Comparison of ENCODE assay signal across 29 cellular contexts in the genomic region with DNA sequence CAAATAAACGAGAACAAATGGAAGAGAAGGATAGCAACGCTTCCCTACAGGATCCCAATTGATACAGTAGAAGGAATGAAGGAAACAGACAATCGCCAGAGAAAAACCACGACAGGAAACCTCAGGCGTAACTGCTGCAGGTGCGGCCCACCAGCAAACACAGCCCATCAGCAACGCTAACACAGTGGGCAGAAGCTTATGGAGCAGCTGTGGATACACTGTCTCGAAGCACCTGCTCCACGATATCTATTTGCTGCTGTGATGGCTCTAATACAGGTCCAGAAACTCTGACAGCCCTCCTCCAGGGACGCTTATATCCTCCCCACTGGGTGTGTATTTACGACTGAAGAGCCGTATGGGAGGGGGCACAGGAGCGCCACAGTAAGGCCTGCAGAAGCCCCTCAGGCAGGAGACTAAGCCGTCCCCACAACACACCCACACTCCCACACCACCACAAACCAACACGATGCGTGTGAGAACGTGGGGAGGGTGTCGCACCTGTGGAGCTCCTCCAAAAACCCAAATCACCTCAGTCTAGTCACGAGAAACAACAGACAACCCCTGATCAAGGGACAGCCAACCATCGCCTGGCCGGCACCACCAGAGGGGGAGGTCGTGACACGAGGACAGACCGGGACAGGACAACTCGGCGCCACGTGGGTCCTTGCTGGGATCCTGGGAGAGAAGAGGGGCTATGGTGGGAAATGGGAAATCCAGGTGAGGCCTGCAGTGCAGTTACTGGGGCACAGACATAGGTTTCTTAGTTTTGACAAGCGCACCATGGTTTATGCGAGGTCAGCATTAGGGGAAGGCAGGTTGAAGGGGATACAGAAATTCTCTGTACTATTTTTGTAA. TPM values are rescaled to one million over a fixed set of nuclear protein-coding genes. Genes with fewer than 3 reads are reported as not detected.
DNase-seq lines count a peak whose midpoint lies in the region; TF ChIP-seq lines count a peak whose summit lies in the region.
"Had no signal": no experiment of that assay in that cellular context is flagged by ENCODE, and none has a peak within 500 bp of the region (broad histone marks: within the 10 kb centered on the region; RNA-seq: fewer than 3 reads in every experiment).

No MANE protein-coding gene starts in this region.

- peak overlapping the region; percentile 45 for H3K27ac Mint-ChIP-seq in activated naive CD4-positive, alpha-beta T cell treated with anti-CD3 and anti-CD28 coated beads, Interleukin-2, amount 10 ng/mL, durations not matched to agents 7 days and 5 days
- H3K27ac Mint-ChIP-seq in chondrocyte (ENCODE audit: unreplicated experiment): no peak overlapping the region
- H3K27ac Mint-ChIP-seq: activated naive CD4-positive, alpha-beta T cell treated with anti-CD3 and anti-CD28 coated beads for 36 hours; activated T-cell treated with anti-CD3 and anti-CD28 coated beads, Interleukin-2, amount 50 U/mL, for 72 hours had no signal

- no peak overlapping the region for H3K4me2 ChIP-seq in PC-9

- H3K27ac ChIP-seq in spleen: peak overlapping the region; percentile 20 to 75 (median 51)
- no peak overlapping the region for H3K27ac ChIP-seq in PC-9
- H3K27ac ChIP-seq: gastroesophageal sphincter, prostate gland, SK-N-MC, upper lobe of left lung had no signal

- intact Hi-C loops in spleen (cut with DNase I; ENCODE audit: low total_unique reads): no loop called here
- intact Hi-C loops in PC-9 (cut with micrococcal nuclease; ENCODE audit: unreplicated experiment): no loop called here

- CTCF ChIA-PET in activated naive CD4-positive, alpha-beta T cell treated with anti-CD3 and anti-CD28 coated beads, Interleukin-2, amount 10 ng/mL, durations not matched to agents 7 days and 5 days (lab: Charles Lee): no interaction called here
- CTCF ChIA-PET in PC-9 (lab: Charles Lee): no interaction called here

- H3K9me2 ChIP-seq in PC-9 (ENCODE audit: insufficient read depth): no peaks in the 10 kb centered on the region

- no peaks in the 10 kb centered on the region for H4K20me1 ChIP-seq in PC-9 (ENCODE audit: insufficient read depth)

- H3K4me1 ChIP-seq in spleen (peaks cover 0 to 73% (median 31%) of the 10 kb centered on the region in 6 donors), PC-9 (replicated peaks; ENCODE audit: insufficient read depth) (no peaks in the 10 kb centered on the region)
- H3K4me1 ChIP-seq: gastroesophageal sphincter, prostate gland, upper lobe of left lung had no signal

- BruUV-seq in PC-9 (replicated peaks; lab: Mats Ljungman, UMichigan): no TSS peak

- no peaks in the 10 kb centered on the region for H3K9me3 ChIP-seq in spleen
- H3K9me3 ChIP-seq in PC-9 (ENCODE audit: insufficient read depth, low read depth): no peaks in the 10 kb centered on the region
- H3K9me3 ChIP-seq: gastroesophageal sphincter, prostate gland, upper lobe of left lung had no signal

- H3K36me3 ChIP-seq in spleen (peaks cover 0 to 100% (median 70%) of the 10 kb centered on the region in 6 donors), PC-9 (ENCODE audit: low read depth) (peaks cover 22% of the 10 kb centered on the region)

- POLR2A ChIA-PET in PC-9 (lab: Charles Lee; ENCODE audit: unreplicated experiment): no interaction called here

- no peaks in the 10 kb centered on the region for H3K27me3 ChIP-seq in spleen (replicated peaks in 1 of 7)
- no peaks in the 10 kb centered on the region for H3K27me3 ChIP-seq in PC-9 (ENCODE audit: insufficient read depth, low read depth)
- H3K27me3 ChIP-seq: gastroesophageal sphincter, upper lobe of left lung had no signal

- no peak for DNase-seq in activated naive CD4-positive, alpha-beta T cell treated with anti-CD3 and anti-CD28 coated beads, Interleukin-2, amount 10 ng/mL, durations not matched to agents 7 days and 5 days
- no peak for DNase-seq in activated naive CD4-positive, alpha-beta T cell treated with anti-CD3 and anti-CD28 coated beads, Interleukin-2, amount 50 U/mL, for 16 hours
- DNase-seq in Jurkat, Clone E6-1 (ENCODE audit: low read depth, low spot score): peak; percentile 86
- DNase-seq in chondrocyte (ENCODE audit: low spot score) (peak; percentile 89), spleen (no peak), foreskin melanocyte (no peak), PC-9 (no peak)
- DNase-seq: activated naive CD4-positive, alpha-beta T cell treated with anti-CD3 and anti-CD28 coated beads for 36 hours; activated T-cell treated with anti-CD3 and anti-CD28 coated beads, Interleukin-2, amount 50 U/mL, for 72 hours; amygdala; C1 segment of cervical spinal cord; NCI-H2029; NCI-H524 treated with DMSO at 0.1 percent for 48 hours; NK-92 treated with Interleukin-12 subunit alpha and Interleukin-12 subunit beta, amount 100 ng/mL, for 24 hours; nucleus accumbens; PC-3; stimulated activated CD4-positive, alpha-beta T cell treated with anti-CD3 and anti-CD28 coated beads, Interleukin-4, amount 100 ng/mL, for 24 hours had no signal

- TF ChIP-seq CTCF in chondrocyte (IDR thresholded peaks at IDR 0.05) (no peak), spleen (IDR thresholded peaks at IDR 0.05 in 8 of 11, conservative IDR thresholded peaks at IDR 0.05 in 3 of 11) (no peak), PC-9 (conservative IDR thresholded peaks at IDR 0.05) (no peak)

- 0 out of 2 replicates have a peak, but pooled peaks cover under 1% of the 10 kb centered on the region for H3F3A ChIP-seq in PC-9 (ENCODE audit: insufficient read depth, low read depth)

- 55 to 67% (median 56%) methylated on average over 29 of the region's 29 CpGs for WGBS in spleen, 5 donors

- H3K79me2 ChIP-seq in PC-9 (ENCODE audit: low read depth): no peaks in the 10 kb centered on the region

- no peak overlapping the region for H2AFZ ChIP-seq in PC-9

- H3K9me3 Mint-ChIP-seq in activated naive CD4-positive, alpha-beta T cell treated with anti-CD3 and anti-CD28 coated beads, Interleukin-2, amount 10 ng/mL, durations not matched to agents 7 days and 5 days: no peaks in the 10 kb centered on the region
- no peaks in the 10 kb centered on the region for H3K9me3 Mint-ChIP-seq in chondrocyte (ENCODE audit: low read depth)
- H3K9me3 Mint-ChIP-seq: activated naive CD4-positive, alpha-beta T cell treated with anti-CD3 and anti-CD28 coated beads for 36 hours; activated T-cell treated with anti-CD3 and anti-CD28 coated beads, Interleukin-2, amount 50 U/mL, for 72 hours had no signal

- H3K4me3 ChIP-seq in Jurkat, Clone E6-1 (ENCODE audit: low read length): peak overlapping the region; percentile 35
- H3K4me3 ChIP-seq in spleen (peak overlapping the region in 1 of 8 donors; percentile 27), PC-9 (no peak overlapping the region)
- H3K4me3 ChIP-seq: gastroesophageal sphincter, prostate gland, SK-N-MC, upper lobe of left lung had no signal

- H3K27me3 Mint-ChIP-seq in activated naive CD4-positive, alpha-beta T cell treated with anti-CD3 and anti-CD28 coated beads, Interleukin-2, amount 10 ng/mL, durations not matched to agents 7 days and 5 days: no peaks in the 10 kb centered on the region
- H3K27me3 Mint-ChIP-seq in chondrocyte (ENCODE audit: low read depth): no peaks in the 10 kb centered on the region

- H3K4me3 Mint-ChIP-seq in activated naive CD4-positive, alpha-beta T cell treated with anti-CD3 and anti-CD28 coated beads, Interleukin-2, amount 10 ng/mL, durations not matched to agents 7 days and 5 days: no peak overlapping the region
- no peak overlapping the region for H3K4me3 Mint-ChIP-seq in chondrocyte (ENCODE audit: unreplicated experiment)
- H3K4me3 Mint-ChIP-seq: activated naive CD4-positive, alpha-beta T cell treated with anti-CD3 and anti-CD28 coated beads for 36 hours; activated T-cell treated with anti-CD3 and anti-CD28 coated beads, Interleukin-2, amount 50 U/mL, for 72 hours had no signal

- H3K36me3 Mint-ChIP-seq in activated naive CD4-positive, alpha-beta T cell treated with anti-CD3 and anti-CD28 coated beads, Interleukin-2, amount 10 ng/mL, durations not matched to agents 7 days and 5 days: peaks cover 73% of the 10 kb centered on the region
- H3K36me3 Mint-ChIP-seq in chondrocyte (ENCODE audit: low read depth): peaks cover 56% of the 10 kb centered on the region

- peaks cover 52% of the 10 kb centered on the region for H3K4me1 Mint-ChIP-seq in activated naive CD4-positive, alpha-beta T cell treated with anti-CD3 and anti-CD28 coated beads, Interleukin-2, amount 10 ng/mL, durations not matched to agents 7 days and 5 days
- no peaks in the 10 kb centered on the region for H3K4me1 Mint-ChIP-seq in chondrocyte (ENCODE audit: low read depth)

- TF ChIP-seq POLR2A in spleen (IDR thresholded peaks at IDR 0.05): no peak

RNA-seq across cellular contexts. Expression of a gene that starts 24.0 kb away (rescaled TPM):
- polyA plus RNA-seq in Jurkat, Clone E6-1 (2012; ENCODE audit: insufficient read depth, insufficient read length): 105 TPM
- 44.7 to 65.7 TPM (median 48.0 TPM) in 3 replicates for total RNA-seq in chondrocyte
- 100 to 1,000 TPM in 3 of 7 donors, 10 to 100 TPM in 4; 70.1 to 122 (median 99.6) TPM for total RNA-seq in spleen
- 10 to 100 TPM; 18.1 to 37.6 (median 30.4) TPM for polyA plus RNA-seq in spleen
- 62.9 and 69.9 TPM in 2 replicates for total RNA-seq in PC-9 (2021)

RNA-seq across cellular contexts. Expression of a gene that starts 24.3 kb away (rescaled TPM):
- 49.7 TPM for polyA plus RNA-seq in Jurkat, Clone E6-1 (2012; ENCODE audit: insufficient read depth, insufficient read length)
- total RNA-seq in chondrocyte (18.5 to 19.5 TPM (median 19.0 TPM) in 3 replicates), spleen (10 to 100 TPM in 4 of 7 donors, 1 to 10 TPM in 3; 8.4 to 19.6 (median 10.0) TPM), PC-9 (2021) (38.6 and 43.9 TPM in 2 replicates)
- 10 to 100 TPM in 1 of 3 donors, 1 to 10 TPM in 2; 3.3 to 11.3 (median 7.7) TPM for polyA plus RNA-seq in spleen

RNA-seq across cellular contexts. Expression of a gene that starts 44.6 kb away (rescaled TPM):
- not detected for polyA plus RNA-seq in Jurkat, Clone E6-1 (2012; ENCODE audit: insufficient read depth, insufficient read length)
- not detected in 3 replicates for total RNA-seq in chondrocyte
- 1 to 10 TPM in 5 of 7 donors, under 1 TPM in 2; 0.77 to 3.0 (median 1.7) TPM for total RNA-seq in spleen
- 1 to 10 TPM; 2.8 to 4.5 (median 2.9) TPM for polyA plus RNA-seq in spleen
- not detected in 2 replicates for total RNA-seq in PC-9 (2021)
- total RNA-seq: activated naive CD4-positive, alpha-beta T cell treated with anti-CD3 and anti-CD28 coated beads for 36 hours; activated T-cell treated with anti-CD3 and anti-CD28 coated beads, Interleukin-2, amount 50 U/mL, for 72 hours; endothelial cell of umbilical vein; fibroblast of lung; kidney epithelial cell; liver; mesenteric fat pad; PC-3; sciatic nerve; T-helper 1 cell treated with Interleukin-12 subunit alpha and Interleukin-12 subunit beta and Interleukin-4 antibody, amounts not matched to agents 30 ng/mL and 1 ng/mL, for 36 hours had no signal
- polyA plus RNA-seq: AG04450, endothelial cell of umbilical vein, fibroblast of lung, liver had no signal

RNA-seq across cellular contexts. Expression of a gene that starts 47.5 kb away (rescaled TPM):
- 63.6 TPM for polyA plus RNA-seq in Jurkat, Clone E6-1 (2012; ENCODE audit: insufficient read depth, insufficient read length)
- 18.8 to 22.1 TPM (median 19.9 TPM) in 3 replicates for total RNA-seq in chondrocyte
- 10 to 100 TPM; 19.4 to 28.8 (median 21.7) TPM for total RNA-seq in spleen
- 10 to 100 TPM in 2 of 3 donors, 1 to 10 TPM in 1; 8.2 to 24.0 (median 14.1) TPM for polyA plus RNA-seq in spleen
- 50.2 and 59.0 TPM in 2 replicates for total RNA-seq in PC-9 (2021)

RNA-seq across cellular contexts. Expression of a gene that starts 52.7 kb away (rescaled TPM):
- not detected for polyA plus RNA-seq in Jurkat, Clone E6-1 (2012; ENCODE audit: insufficient read depth, insufficient read length)
- total RNA-seq in chondrocyte (not detected in 3 replicates), spleen (1 to 10 TPM in 1 of 7 donors, under 1 TPM in 4, not detected in 2; 0.54 to 4.1 (median 0.83) TPM), PC-9 (2021) (not detected in 2 replicates)
- 1 to 10 TPM; 2.0 to 4.0 (median 3.8) TPM for polyA plus RNA-seq in spleen
- total RNA-seq: activated naive CD4-positive, alpha-beta T cell treated with anti-CD3 and anti-CD28 coated beads for 36 hours; activated T-cell treated with anti-CD3 and anti-CD28 coated beads, Interleukin-2, amount 50 U/mL, for 72 hours; gastroesophageal sphincter; kidney epithelial cell; mesenteric fat pad; PC-3; sciatic nerve; T-helper 1 cell treated with Interleukin-12 subunit alpha and Interleukin-12 subunit beta and Interleukin-4 antibody, amounts not matched to agents 30 ng/mL and 1 ng/mL, for 36 hours had no signal
- polyA plus RNA-seq: fibroblast of lung had no signal

Comparison
In these comparisons a context has a peak if more than half of its experiments do, and no peak if none do; other contexts are left out.
1. DNase-seq: peak in Jurkat, Clone E6-1 (single experiment) and chondrocyte (single experiment); none in activated naive CD4-positive, alpha-beta T cell treated with anti-CD3 and anti-CD28 coated beads, Interleukin-2, amount 10 ng/mL, durations not matched to agents 7 days and 5 days (single experiment), activated naive CD4-positive, alpha-beta T cell treated with anti-CD3 and anti-CD28 coated beads, Interleukin-2, amount 50 U/mL, for 16 hours (single experiment), spleen (single experiment), foreskin melanocyte (single experiment) and PC-9 (0 of 2).